In genomic region chr2:202508686-202509085, GRCh38 we compare ENCODE assay signal across 19 cellular contexts.
DNase-seq lines count a peak whose midpoint lies in the region; ATAC-seq and TF ChIP-seq lines count a peak whose summit lies in the region.
"Had no signal": no experiment of that assay in that cellular context is flagged by ENCODE, and none has a peak within 500 bp of the region (broad histone marks: within the 10 kb centered on the region; RNA-seq: fewer than 3 reads in every experiment).

No MANE protein-coding gene starts in this region.

- H3K4me2 ChIP-seq in SK-N-SH, result peak overlapping the region; percentile 3; the same call in 1 of the 2 replicates
- H3K4me2 ChIP-seq: BLaER1 had no signal

- H3K27ac ChIP-seq in SK-N-SH (ENCODE audit: low read depth in 2 of 2, low read length in 1 of 2), result peak overlapping the region in 1 of 2 experiments; percentile 56; a peak in 2 of 4 replicates
- H3K27ac ChIP-seq: 22Rv1, BLaER1, SJCRH30 had no signal

- no peak for TF ChIP-seq CTCF in SK-N-SH (IDR thresholded peaks at IDR 0.05)

- H3K4me1 ChIP-seq in SK-N-SH (ENCODE audit: control insufficient read depth in 1 of 2, insufficient read depth in 2 of 2, low read depth in 1 of 2, low read length in 1 of 2), result no peaks in the 10 kb centered on the region
- H3K4me1 ChIP-seq: BLaER1, SJCRH30 had no signal

- 73% methylated on average over 2 of the region's 2 CpGs for WGBS in SK-N-SH (ENCODE audit: low lambda C conversion rate)

- no peak for DNase-seq in SK-N-SH
- DNase-seq in HS-5 (ENCODE audit: low read depth), result peak; percentile 13
- peak; percentile 66 for DNase-seq in hepatic stellate cell (ENCODE audit: low spot score)
- DNase-seq in epidermal melanocyte (ENCODE audit: insufficient read length, low spot score), result no peak
- DNase-seq in iPS-NIHi11 (ENCODE audit: low spot score), result no peak
- DNase-seq in erythroblast (lab: John Stamatoyannopoulos, UW), result no peak
- no peak for DNase-seq in GM19238 (ENCODE audit: insufficient read length, low spot score)
- DNase-seq: CD4-positive, alpha-beta memory T cell; H7; Kasumi-1; NCI-H1105; NCI-H2081; NCI-H2171 treated with DMSO at 0.1 percent for 48 hours; NCI-H446 treated with DMSO at 0.1 percent for 48 hours; SJCRH30 had no signal

- no peak for TF ChIP-seq POLR2A in erythroblast (IDR thresholded peaks at IDR 0.05; ENCODE audit: low read length)

- peaks cover 16% of the 10 kb centered on the region for H3F3A ChIP-seq in SK-N-SH (replicated peaks; ENCODE audit: insufficient read depth)

- no peaks in the 10 kb centered on the region for H3K9me3 ChIP-seq in SK-N-SH
- H3K9me3 ChIP-seq: BLaER1, SJCRH30 had no signal

- CTCF ChIA-PET in SK-N-SH (lab: Yijun Ruan, JAX), result no interaction called here

- H3K9ac ChIP-seq in SK-N-SH, result no peak overlapping the region; the same call in 1 of the 2 replicates
- H3K9ac ChIP-seq: BLaER1 had no signal

- no peak; the same call in 2 of the 3 replicates for ATAC-seq in SK-N-SH treated with all-trans-retinoic acid at 6 μM for 48 hours
- ATAC-seq: Panc1 had no signal

- H3K27me3 ChIP-seq in SK-N-SH (ENCODE audit: insufficient read depth), result no peaks in the 10 kb centered on the region
- H3K27me3 ChIP-seq: BLaER1, SJCRH30 had no signal

- H3K79me2 ChIP-seq in SK-N-SH (ENCODE audit: insufficient read depth), result peaks cover 54% of the 10 kb centered on the region; the same call in 1 of the 2 replicates

- H3K4me3 ChIP-seq in SK-N-SH (ENCODE audit: low read depth in 2 of 2, low read length in 1 of 2), result no peak overlapping the region
- H3K4me3 ChIP-seq: BLaER1, SJCRH30 had no signal

- TF ChIP-seq RAD21 in SK-N-SH (IDR thresholded peaks at IDR 0.05; ENCODE audit: low read length), result no peak

- no peak overlapping the region for H2AFZ ChIP-seq in SK-N-SH (ENCODE audit: low read depth)

- H3K9me2 ChIP-seq in SK-N-SH, result no peaks in the 10 kb centered on the region

- peaks cover 0 to 11% of the 10 kb centered on the region in 2 experiments for H3K36me3 ChIP-seq in SK-N-SH (replicated peaks in 1 of 2; ENCODE audit: control insufficient read depth in 1 of 2, insufficient read depth in 2 of 2, low read length in 1 of 2)
- H3K36me3 ChIP-seq: BLaER1, SJCRH30 had no signal

- POLR2A ChIA-PET in SK-N-SH (lab: Yijun Ruan, JAX), result no interaction called here

- no peak for TF ChIP-seq EP300 in SK-N-SH (IDR thresholded peaks at IDR 0.05; ENCODE audit: borderline replicate concordance in 1 of 2, low read depth in 1 of 2, low read length in 1 of 2)

- no peaks in the 10 kb centered on the region for H4K20me1 ChIP-seq in SK-N-SH (ENCODE audit: insufficient read depth)
- H4K20me1 ChIP-seq: BLaER1 had no signal

TF ChIP-seq in SK-N-SH, 30 proteins besides CTCF, POLR2A, EP300 and RAD21 (continues in another document):
- TF ChIP-seq USF1 (IDR thresholded peaks at IDR 0.05; ENCODE audit: borderline replicate concordance, low read depth) (no peak), YY1 (IDR thresholded peaks at IDR 0.05; ENCODE audit: low read depth) (no peak), NFIC (IDR thresholded peaks at IDR 0.05; ENCODE audit: borderline replicate concordance) (no peak), TAF1 (IDR thresholded peaks at IDR 0.05; ENCODE audit: borderline replicate concordance, low read depth, low read length) (no peak), GATA2 (CRISPR knock-in tag; IDR thresholded peaks at IDR 0.05) (no peak), PBX3 (IDR thresholded peaks at IDR 0.05) (no peak), SIN3A (IDR thresholded peaks at IDR 0.05; ENCODE audit: borderline replicate concordance, low read depth, low read length) (no peak), MAX (IDR thresholded peaks at IDR 0.05; ENCODE audit: low read depth) (no peak), ZBTB33 (IDR thresholded peaks at IDR 0.05; ENCODE audit: borderline replicate concordance, low read depth) (no peak), FOSL2 (IDR thresholded peaks at IDR 0.05; ENCODE audit: borderline replicate concordance, low read depth) (no peak)

TF ChIP-seq in SK-N-SH treated with all-trans-retinoic acid at 6 μM for 48 hours, 23 proteins besides CTCF, POLR2A, EP300 and RAD21:
- TF ChIP-seq ZFP3 (CRISPR knock-in tag; IDR thresholded peaks at IDR 0.05) (no peak), ZFP30 (CRISPR knock-in tag; IDR thresholded peaks at IDR 0.05) (no peak), ZNF8 (CRISPR knock-in tag; IDR thresholded peaks at IDR 0.05) (no peak), CSDC2 (CRISPR knock-in tag; IDR thresholded peaks at IDR 0.05) (no peak), TCF4 (CRISPR knock-in tag; IDR thresholded peaks at IDR 0.05; ENCODE audit: borderline replicate concordance) (no peak), PATZ1 (CRISPR knock-in tag; IDR thresholded peaks at IDR 0.05; ENCODE audit: borderline replicate concordance) (no peak), SNAI2 (CRISPR knock-in tag; IDR thresholded peaks at IDR 0.05) (no peak), ZNF70 (CRISPR knock-in tag; IDR thresholded peaks at IDR 0.05) (no peak), RARB (CRISPR knock-in tag; IDR thresholded peaks at IDR 0.05) (no peak), TOX (CRISPR knock-in tag; IDR thresholded peaks at IDR 0.05; ENCODE audit: borderline replicate concordance) (no peak), ZC3H10 (CRISPR knock-in tag; IDR thresholded peaks at IDR 0.05) (no peak), ZNF565 (CRISPR knock-in tag; conservative IDR thresholded peaks at IDR 0.05; ENCODE audit: low read depth) (no peak), ESRRG (CRISPR knock-in tag; IDR thresholded peaks at IDR 0.05) (no peak), BACH2 (CRISPR knock-in tag; IDR thresholded peaks at IDR 0.05; ENCODE audit: borderline replicate concordance) (no peak), CREB5 (CRISPR knock-in tag; IDR thresholded peaks at IDR 0.05; ENCODE audit: low read depth) (no peak), ISL1 (CRISPR knock-in tag; IDR thresholded peaks at IDR 0.05) (no peak), ARNTL (CRISPR knock-in tag; IDR thresholded peaks at IDR 0.05; ENCODE audit: borderline replicate concordance, low read depth) (no peak), OSR1 (CRISPR knock-in tag; IDR thresholded peaks at IDR 0.05) (no peak), GLIS3 (CRISPR knock-in tag; IDR thresholded peaks at IDR 0.05) (no peak)
TF ChIP-seq in SK-N-SH treated with all-trans-retinoic acid at 6 μM for 48 hours: peak in this region for 0.

Comparison
In these comparisons a context has a peak if more than half of its experiments do, and no peak if none do; other contexts are left out.
1. DNase-seq: peak in HS-5 (single experiment) and hepatic stellate cell (single experiment); none in SK-N-SH (single experiment), epidermal melanocyte (single experiment), iPS-NIHi11 (single experiment), erythroblast (0 of 2) and GM19238 (single experiment).